18 cellular contexts compared by ENCODE assay signal in the genomic region with DNA sequence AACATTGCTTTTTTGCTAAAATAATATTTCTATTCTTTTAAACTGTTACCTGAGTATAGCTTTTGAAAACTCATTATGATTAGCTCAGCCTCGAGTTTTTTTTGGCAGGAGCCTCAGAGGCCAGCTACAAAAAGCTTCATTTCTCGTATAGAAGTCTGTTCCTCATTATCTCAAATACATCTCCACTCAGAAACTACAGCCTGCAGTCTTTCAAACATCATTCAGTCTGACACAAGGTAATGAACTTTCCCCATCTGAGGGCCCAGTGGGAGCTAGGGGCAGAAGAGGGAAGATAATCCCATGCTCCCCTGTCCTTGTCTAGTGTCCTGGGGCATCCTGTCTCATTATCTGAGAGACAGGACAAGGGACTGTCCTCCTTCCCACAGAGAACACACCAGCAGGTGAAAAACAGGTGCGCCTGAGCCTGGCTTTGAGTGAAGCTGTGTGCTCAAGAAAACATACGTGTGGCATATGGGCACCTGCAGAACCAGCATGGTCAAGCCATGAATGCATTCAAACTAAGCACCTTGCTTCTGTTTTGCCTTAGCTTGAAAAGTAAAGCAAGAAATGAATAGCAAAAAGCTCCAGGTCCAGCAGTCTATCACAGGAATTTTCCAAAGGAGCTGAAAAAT.
A peak's percentile ranks its signal among the peaks of the same experiment; 100 is the strongest.
DNase-seq lines count a peak whose midpoint lies in the region; ATAC-seq and TF ChIP-seq lines count a peak whose summit lies in the region.
"Had no signal": no experiment of that assay in that cellular context is flagged by ENCODE, and none has a peak within 500 bp of the region (broad histone marks: within the 10 kb centered on the region; RNA-seq: fewer than 3 reads in every experiment).

No MANE protein-coding gene starts in this region.

- H3K4ac ChIP-seq in IMR-90 (ENCODE audit: low read depth, low read length) = 0 out of 2 replicates have a peak overlapping the region, but pooled peaks have one; percentile 20

- H3K9me3 Mint-ChIP-seq in activated T-cell treated with anti-CD3 and anti-CD28 coated beads, Interleukin-2, amount 50 U/mL, for 72 hours = peaks cover 0 to 2% of the 10 kb centered on the region in 2 donors
- peaks cover 26% of the 10 kb centered on the region for H3K9me3 Mint-ChIP-seq in mesothelial cell of epicardium

- H3K27ac ChIP-seq in IMR-90 (ENCODE audit: insufficient read depth, low read length) = no peak overlapping the region
- peak overlapping the region; percentile 21 for H3K27ac ChIP-seq in rectal smooth muscle tissue (ENCODE audit: low read depth, low read length)
- H3K27ac ChIP-seq: BLaER1 treated with 17β-estradiol and CSF1 and Interleukin-3, amounts not matched to agents 10 nM and 100 nM had no signal

- H3K18ac ChIP-seq in IMR-90 (ENCODE audit: low read depth, low read length) = no peak overlapping the region

- H2AFZ ChIP-seq in IMR-90 (replicated peaks; ENCODE audit: low read length, poor library complexity) = no peak overlapping the region

- no peak for TF ChIP-seq RAD21 in IMR-90 (IDR thresholded peaks at IDR 0.05; ENCODE audit: low read length)

- H4K20me1 ChIP-seq in IMR-90 (ENCODE audit: insufficient read depth, low read length) = no peaks in the 10 kb centered on the region
- H4K20me1 ChIP-seq: BLaER1 treated with 17β-estradiol and CSF1 and Interleukin-3, amounts not matched to agents 10 nM and 100 nM had no signal

- H3K56ac ChIP-seq in IMR-90 (ENCODE audit: extremely low read depth, insufficient read depth, low read length) = no peak overlapping the region

- no peak overlapping the region for H3K9ac ChIP-seq in IMR-90 (ENCODE audit: low read depth, low read length)
- no peak overlapping the region for H3K9ac ChIP-seq in rectal smooth muscle tissue (ENCODE audit: low read length)
- H3K9ac ChIP-seq: BLaER1 treated with 17β-estradiol and CSF1 and Interleukin-3, amounts not matched to agents 10 nM and 100 nM had no signal

- H3K23ac ChIP-seq in IMR-90 (ENCODE audit: low read depth, low read length) = no peak overlapping the region

- CTCF ChIA-PET in IMR-90 (lab: Yijun Ruan, JAX) = interaction anchor here (0.6 kb wide), 1 partner anchor 26 kb away, joined by 3 read pairs; no protein-coding TSS in a partner anchor

- no peak overlapping the region for H3K27ac Mint-ChIP-seq in activated T-cell treated with anti-CD3 and anti-CD28 coated beads, Interleukin-2, amount 50 U/mL, for 72 hours
- no peak overlapping the region for H3K27ac Mint-ChIP-seq in mesothelial cell of epicardium
- H3K27ac Mint-ChIP-seq: CD8-positive, alpha-beta T cell; H9; IgD-negative memory B cell had no signal

- H4K5ac ChIP-seq in IMR-90 (ENCODE audit: low read depth, low read length) = no peak overlapping the region

- peaks cover 35% of the 10 kb centered on the region for H3K27me3 Mint-ChIP-seq in activated T-cell treated with anti-CD3 and anti-CD28 coated beads, Interleukin-2, amount 50 U/mL, for 72 hours (ENCODE audit: low read depth)
- H3K27me3 Mint-ChIP-seq in mesothelial cell of epicardium (ENCODE audit: low read depth) = no peaks in the 10 kb centered on the region

- H3K79me1 ChIP-seq in IMR-90 (ENCODE audit: low read depth in 1 of 2, low read length in 2 of 2) = no peaks in the 10 kb centered on the region

- no peak overlapping the region for H2AK5ac ChIP-seq in IMR-90 (ENCODE audit: low read depth, low read length)

- H2BK20ac ChIP-seq in IMR-90 (ENCODE audit: low read depth, low read length) = 0 out of 2 replicates have a peak overlapping the region, but pooled peaks have one; percentile 16

- peaks cover 11% of the 10 kb centered on the region for H3K4me1 ChIP-seq in BE2C
- H3K4me1 ChIP-seq in IMR-90 (ENCODE audit: control insufficient read depth, insufficient read depth, low read length) = peaks cover 7% of the 10 kb centered on the region
- H3K4me1 ChIP-seq in rectal smooth muscle tissue (ENCODE audit: control insufficient read depth, insufficient read depth, low read length) = peaks cover 9% of the 10 kb centered on the region

- no peak overlapping the region for H2BK120ac ChIP-seq in IMR-90 (ENCODE audit: low read depth, low read length)

- in situ Hi-C loops in IMR-90 (cut with MboI; ENCODE audit: low sequenced_read_pairs) = no loop called here

- H2BK5ac ChIP-seq in IMR-90 (ENCODE audit: low read depth, low read length, poor library complexity, severe bottlenecking) = no peak overlapping the region

- peaks cover 0 to 3% of the 10 kb centered on the region in 2 donors for H3K36me3 Mint-ChIP-seq in activated T-cell treated with anti-CD3 and anti-CD28 coated beads, Interleukin-2, amount 50 U/mL, for 72 hours (ENCODE audit: insufficient read depth in 2 of 2)
- no peaks in the 10 kb centered on the region for H3K36me3 Mint-ChIP-seq in mesothelial cell of epicardium
- H3K36me3 Mint-ChIP-seq: CD8-positive, alpha-beta T cell had no signal

- H3K4me2 ChIP-seq in IMR-90 (ENCODE audit: low read depth, low read length) = no peak overlapping the region

- H3K36me3 ChIP-seq in BE2C (no peaks in the 10 kb centered on the region), IMR-90 (ENCODE audit: control insufficient read depth, insufficient read depth, low read length) (no peaks in the 10 kb centered on the region), rectal smooth muscle tissue (ENCODE audit: control insufficient read depth, insufficient read depth, low read length) (no peaks in the 10 kb centered on the region)
- H3K36me3 ChIP-seq: BLaER1 treated with 17β-estradiol and CSF1 and Interleukin-3, amounts not matched to agents 10 nM and 100 nM had no signal

- 80% methylated on average over 3 of the region's 4 CpGs; no CpG with 5 or more reads in 1 of the 2 experiments for WGBS in IMR-90 (ENCODE audit: extremely low coverage in 2 of 2, insufficient read length in 1 of 2), 2 experiments

- no peak for ATAC-seq in IMR-90 (ENCODE audit: low read depth)
- peak; percentile 88 for ATAC-seq in SK-N-SH treated with all-trans-retinoic acid at 6 μM for 48 hours
- no peak for ATAC-seq in activated T-cell treated with anti-CD3 and anti-CD28 coated beads, Interleukin-2, amount 50 U/mL, for 72 hours (replicated peaks in 1 of 2)
- ATAC-seq: CD8-positive, alpha-beta T cell; GM12878 had no signal

- intact Hi-C loops in IMR-90 (cut with micrococcal nuclease) = no loop called here

- DNase-seq in BE2C = peak; percentile 50
- no peak for DNase-seq in IMR-90
- DNase-seq in activated T-cell treated with anti-CD3 and anti-CD28 coated beads, Interleukin-2, amount 50 U/mL, for 72 hours = no peak
- no peak for DNase-seq in globus pallidus (ENCODE audit: low spot score)
- no peak for DNase-seq in mesothelial cell of epicardium (ENCODE audit: low spot score in 2 of 2, unreplicated experiment in 2 of 2)
- DNase-seq: 8988T; CD8-positive, alpha-beta T cell; COR-L47; DMS 273 treated with DMSO at 0.1 percent for 48 hours; DMS53; DND-41; EL; H9 had no signal

- TF ChIP-seq POLR2A in IMR-90 (IDR thresholded peaks at IDR 0.05; ENCODE audit: low read depth, low read length) = no peak

- no TSS peak for BruUV-seq in IMR-90 (replicated peaks; lab: Mats Ljungman, UMichigan)

- dilution Hi-C loops in IMR-90 (cut with HindIII; ENCODE audit: low sequenced_read_pairs, unreplicated experiment) = no loop called here

- TF ChIP-seq CTCF in BE2C (IDR thresholded peaks at IDR 0.05; ENCODE audit: low read depth, low read length) = no peak
- TF ChIP-seq CTCF in IMR-90 (conservative IDR thresholded peaks at IDR 0.05; ENCODE audit: low read depth, low read length) = no peak
- no peak for TF ChIP-seq CTCF in mesothelial cell of epicardium (IDR thresholded peaks at IDR 0.05; ENCODE audit: unreplicated experiment)

- no peaks in the 10 kb centered on the region; the same call in 1 of the 2 replicates for H3K9me3 ChIP-seq in BE2C
- peaks cover 4% of the 10 kb centered on the region for H3K9me3 ChIP-seq in IMR-90 (ENCODE audit: control insufficient read depth, insufficient read depth, low read length)

- H3K4me3 ChIP-seq in BE2C (ENCODE audit: low read depth, low read length) = no peak overlapping the region
- H3K4me3 ChIP-seq in IMR-90 (ENCODE audit: insufficient read depth, low read depth, low read length) = no peak overlapping the region
- H3K4me3 ChIP-seq in rectal smooth muscle tissue (ENCODE audit: low read length) = no peak overlapping the region
- H3K4me3 ChIP-seq: BLaER1 treated with 17β-estradiol and CSF1 and Interleukin-3, amounts not matched to agents 10 nM and 100 nM; GM12878 had no signal

- H4K8ac ChIP-seq in IMR-90 (ENCODE audit: low read depth in 2 of 2, low read length in 2 of 2) = no peak overlapping the region

- no peak overlapping the region; the same call in 1 of the 2 replicates for H3K14ac ChIP-seq in IMR-90 (replicated peaks; ENCODE audit: low read depth, low read length)

- peaks cover 3% of the 10 kb centered on the region; the same call in 1 of the 2 replicates for H3K9me1 ChIP-seq in IMR-90 (ENCODE audit: insufficient read depth, low read length)

- H2AK9ac ChIP-seq in IMR-90 (replicated peaks; ENCODE audit: low read depth, low read length, poor library complexity) = no peak overlapping the region

- H3K4me1 Mint-ChIP-seq in activated T-cell treated with anti-CD3 and anti-CD28 coated beads, Interleukin-2, amount 50 U/mL, for 72 hours (ENCODE audit: low read depth) = peaks cover 30% of the 10 kb centered on the region
- H3K4me1 Mint-ChIP-seq in mesothelial cell of epicardium = peaks cover 5% of the 10 kb centered on the region
- H3K4me1 Mint-ChIP-seq: IgD-negative memory B cell had no signal

- H2BK15ac ChIP-seq in IMR-90 (ENCODE audit: low read depth, low read length) = no peak overlapping the region

- POLR2A ChIA-PET in IMR-90 (lab: Charles Lee; ENCODE audit: unreplicated experiment) = interaction anchor here (0.6 kb wide), 1 partner anchor 60 kb away, joined by 7 read pairs; no protein-coding TSS in a partner anchor

- no peak overlapping the region for H3K4me3 Mint-ChIP-seq in activated T-cell treated with anti-CD3 and anti-CD28 coated beads, Interleukin-2, amount 50 U/mL, for 72 hours
- no peak overlapping the region for H3K4me3 Mint-ChIP-seq in mesothelial cell of epicardium
- H3K4me3 Mint-ChIP-seq: CD8-positive, alpha-beta T cell; H9; IgD-negative memory B cell had no signal

- H3K27me3 ChIP-seq in BE2C = no peaks in the 10 kb centered on the region
- no peaks in the 10 kb centered on the region for H3K27me3 ChIP-seq in IMR-90 (ENCODE audit: control insufficient read depth, insufficient read depth, low read length)
- no peaks in the 10 kb centered on the region for H3K27me3 ChIP-seq in rectal smooth muscle tissue (ENCODE audit: control insufficient read depth, insufficient read depth, low read length)
- H3K27me3 ChIP-seq: BLaER1 treated with 17β-estradiol and CSF1 and Interleukin-3, amounts not matched to agents 10 nM and 100 nM had no signal

- H4K91ac ChIP-seq in IMR-90 (ENCODE audit: insufficient read depth, low read depth, low read length) = no peak overlapping the region

TF ChIP-seq in SK-N-SH treated with all-trans-retinoic acid at 6 μM for 48 hours, 23 proteins besides CTCF, POLR2A, EP300 and RAD21 (continues in another document):
- no peak for TF ChIP-seq GLIS3 (CRISPR knock-in tag; IDR thresholded peaks at IDR 0.05)
- peak; percentile 65 for TF ChIP-seq ISL1 (CRISPR knock-in tag; IDR thresholded peaks at IDR 0.05)
- peak; percentile 78; the same call in 1 of the 2 replicates for TF ChIP-seq TCF4 (CRISPR knock-in tag; IDR thresholded peaks at IDR 0.05; ENCODE audit: borderline replicate concordance)
